31 cellular contexts compared by ENCODE assay signal in the genomic region with DNA sequence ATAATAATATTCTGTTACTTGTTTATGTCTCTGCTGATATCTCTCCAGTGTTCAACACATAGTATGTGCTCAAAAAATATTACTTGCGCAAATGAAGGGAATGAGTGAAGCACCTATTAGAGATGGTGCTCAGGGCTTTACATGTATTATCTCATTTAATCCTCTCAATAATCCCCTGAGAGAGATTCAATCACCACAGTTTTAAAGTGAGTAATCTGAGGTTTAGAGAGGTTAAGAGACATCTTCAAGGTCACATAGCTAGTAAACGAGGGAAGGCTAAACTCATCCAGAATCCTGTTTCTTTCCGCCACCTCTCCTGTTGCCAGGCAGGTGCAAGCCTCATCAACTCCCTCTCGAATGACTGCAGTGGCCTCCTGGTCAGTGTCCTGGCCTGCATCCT.
"Had no signal": no experiment of that assay in that cellular context is flagged by ENCODE, and none has a peak within 500 bp of the region (broad histone marks: within the 10 kb centered on the region; RNA-seq: fewer than 3 reads in every experiment).

No MANE protein-coding gene starts in this region.

- H3K4me1 Mint-ChIP-seq: neural crest cell had no signal

- DNase-seq: activated CD4-positive, alpha-beta memory T cell treated with anti-CD3 and anti-CD28 coated beads for 36 hours; activated CD4-positive, alpha-beta T cell treated with anti-CD3 and anti-CD28 coated beads, Interleukin-2, amount 10 ng/mL, durations not matched to agents 24 days and 14 days; activated CD4-positive, CD25-positive, alpha-beta regulatory T cell treated with anti-CD3 and anti-CD28 coated beads, Interleukin-2, amount 50 U/mL, for 72 hours; activated CD8-positive, alpha-beta memory T cell treated with anti-CD3 and anti-CD28 coated beads, Interleukin-2, amount 50 U/mL, for 48 hours; activated gamma-delta T cell; activated naive CD4-positive, alpha-beta T cell treated with anti-CD3 and anti-CD28 coated beads, Interleukin-2, amount 10 ng/mL, durations not matched to agents 7 days and 5 days; activated naive CD8-positive, alpha-beta T cell treated with anti-CD3 and anti-CD28 coated beads, Interleukin-2, amount 10 ng/mL, durations not matched to agents 7 days and 5 days; activated T-cell treated with anti-CD3 and anti-CD28 coated beads, Interleukin-2, amount 50 U/mL, for 24 hours; amniotic stem cell; brain microvascular endothelial cell; dorsolateral prefrontal cortex; effector memory CD4-positive, alpha-beta T cell; hippocampal formation; kidney; midbrain; naive thymus-derived CD4-positive, alpha-beta T cell; nucleus accumbens; posterior cingulate gyrus; small intestine; stimulated activated CD4-positive, alpha-beta T cell treated with anti-CD3 and anti-CD28 coated beads, Interleukin-4, amount 100 ng/mL, for 24 hours; T-helper 17 cell; T1000; thyroid gland; upper lobe of left lung had no signal

- H3K4me1 ChIP-seq: gastroesophageal sphincter, right lobe of liver, thyroid gland had no signal

- H3K9me3 ChIP-seq: gastroesophageal sphincter, right lobe of liver, stomach, thyroid gland, upper lobe of left lung had no signal

- H3K27me3 Mint-ChIP-seq: activated naive CD8-positive, alpha-beta T cell treated with anti-CD3 and anti-CD28 coated beads, Interleukin-2, amount 10 ng/mL, durations not matched to agents 7 days and 5 days; activated T-cell treated with anti-CD3 and anti-CD28 coated beads, Interleukin-2, amount 50 U/mL, for 24 hours; T-helper 17 cell had no signal

- ATAC-seq: gastroesophageal sphincter; naive thymus-derived CD4-positive, alpha-beta T cell; right lobe of liver; stimulated activated effector memory CD8-positive, alpha-beta T cell treated with anti-CD3 and anti-CD28 coated beads, Interleukin-12 subunit alpha, Interleukin-12 subunit beta, amount 100 ng/mL, for 72 hours; T-helper 17 cell had no signal

- H3K27ac ChIP-seq: brain microvascular endothelial cell, coronary artery, dorsolateral prefrontal cortex, gastroesophageal sphincter, right lobe of liver, stomach, thyroid gland, upper lobe of left lung had no signal

- H3K36me3 Mint-ChIP-seq: activated CD4-positive, alpha-beta memory T cell treated with anti-CD3 and anti-CD28 coated beads for 36 hours; activated naive CD4-positive, alpha-beta T cell treated with anti-CD3 and anti-CD28 coated beads, Interleukin-2, amount 10 ng/mL, durations not matched to agents 7 days and 5 days; activated naive CD8-positive, alpha-beta T cell treated with anti-CD3 and anti-CD28 coated beads, Interleukin-2, amount 10 ng/mL, durations not matched to agents 7 days and 5 days; naive thymus-derived CD4-positive, alpha-beta T cell; stimulated activated effector memory CD8-positive, alpha-beta T cell treated with anti-CD3 and anti-CD28 coated beads, Interleukin-12 subunit alpha, Interleukin-12 subunit beta, amount 100 ng/mL, for 72 hours had no signal

- H3K4me3 ChIP-seq: coronary artery, dorsolateral prefrontal cortex, gastroesophageal sphincter, right lobe of liver, stomach, thyroid gland, upper lobe of left lung had no signal

- H3K36me3 ChIP-seq: brain microvascular endothelial cell, gastroesophageal sphincter, right lobe of liver, stomach, thyroid gland, upper lobe of left lung had no signal

- H3K27me3 ChIP-seq: brain microvascular endothelial cell, gastroesophageal sphincter, right lobe of liver, stomach, thyroid gland, upper lobe of left lung had no signal

- H3K4me3 Mint-ChIP-seq: activated CD4-positive, alpha-beta memory T cell treated with anti-CD3 and anti-CD28 coated beads for 36 hours; activated CD4-positive, alpha-beta T cell treated with anti-CD3 and anti-CD28 coated beads, Interleukin-2, amount 10 ng/mL, durations not matched to agents 24 days and 14 days; activated naive CD4-positive, alpha-beta T cell treated with anti-CD3 and anti-CD28 coated beads, Interleukin-2, amount 10 ng/mL, durations not matched to agents 7 days and 5 days; activated naive CD8-positive, alpha-beta T cell treated with anti-CD3 and anti-CD28 coated beads, Interleukin-2, amount 10 ng/mL, durations not matched to agents 7 days and 5 days; activated T-cell treated with anti-CD3 and anti-CD28 coated beads, Interleukin-2, amount 50 U/mL, for 24 hours; naive thymus-derived CD4-positive, alpha-beta T cell; neural crest cell; stimulated activated effector memory CD8-positive, alpha-beta T cell treated with anti-CD3 and anti-CD28 coated beads, Interleukin-12 subunit alpha, Interleukin-12 subunit beta, amount 100 ng/mL, for 72 hours; T-helper 17 cell had no signal

- H3K27ac Mint-ChIP-seq: activated CD4-positive, alpha-beta memory T cell treated with anti-CD3 and anti-CD28 coated beads for 36 hours; activated CD4-positive, alpha-beta T cell treated with anti-CD3 and anti-CD28 coated beads, Interleukin-2, amount 10 ng/mL, durations not matched to agents 24 days and 14 days; activated naive CD4-positive, alpha-beta T cell treated with anti-CD3 and anti-CD28 coated beads, Interleukin-2, amount 10 ng/mL, durations not matched to agents 7 days and 5 days; activated naive CD8-positive, alpha-beta T cell treated with anti-CD3 and anti-CD28 coated beads, Interleukin-2, amount 10 ng/mL, durations not matched to agents 7 days and 5 days; activated T-cell treated with anti-CD3 and anti-CD28 coated beads, Interleukin-2, amount 50 U/mL, for 24 hours; naive thymus-derived CD4-positive, alpha-beta T cell; stimulated activated effector memory CD8-positive, alpha-beta T cell treated with anti-CD3 and anti-CD28 coated beads, Interleukin-12 subunit alpha, Interleukin-12 subunit beta, amount 100 ng/mL, for 72 hours; T-helper 17 cell had no signal

- FAIRE-seq: astrocyte, kidney, small intestine had no signal

- H3K9me3 Mint-ChIP-seq: activated CD4-positive, alpha-beta memory T cell treated with anti-CD3 and anti-CD28 coated beads for 36 hours; activated CD4-positive, alpha-beta T cell treated with anti-CD3 and anti-CD28 coated beads, Interleukin-2, amount 10 ng/mL, durations not matched to agents 24 days and 14 days; activated naive CD4-positive, alpha-beta T cell treated with anti-CD3 and anti-CD28 coated beads, Interleukin-2, amount 10 ng/mL, durations not matched to agents 7 days and 5 days; activated naive CD8-positive, alpha-beta T cell treated with anti-CD3 and anti-CD28 coated beads, Interleukin-2, amount 10 ng/mL, durations not matched to agents 7 days and 5 days; activated T-cell treated with anti-CD3 and anti-CD28 coated beads, Interleukin-2, amount 50 U/mL, for 24 hours; neural crest cell; stimulated activated effector memory CD8-positive, alpha-beta T cell treated with anti-CD3 and anti-CD28 coated beads, Interleukin-12 subunit alpha, Interleukin-12 subunit beta, amount 100 ng/mL, for 72 hours had no signal
